9 cellular contexts compared by ENCODE assay signal in the genomic region with DNA sequence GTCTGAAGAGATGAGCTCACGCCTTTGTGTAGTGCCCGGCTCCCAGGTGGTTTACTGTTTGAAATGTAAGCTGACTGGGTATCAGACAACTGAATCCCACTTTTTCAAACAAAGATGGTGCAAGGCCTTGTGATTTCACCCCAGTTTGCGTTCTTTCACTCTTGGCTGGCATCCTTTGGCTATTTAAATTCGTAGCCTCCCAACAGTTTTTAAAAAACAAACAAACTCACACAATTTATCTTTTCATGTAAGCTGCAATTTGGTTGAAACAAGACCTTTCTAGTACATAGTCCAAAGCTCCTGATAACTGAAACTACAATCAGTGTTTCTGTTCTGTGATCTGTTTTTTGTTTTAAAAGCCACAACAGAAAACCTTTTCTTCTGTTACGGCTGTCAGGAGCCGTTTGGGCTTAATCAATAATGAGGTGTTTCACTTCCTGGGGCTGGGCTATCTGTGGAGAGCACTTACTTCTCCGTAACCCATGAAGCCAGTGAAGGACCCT.
DNase-seq lines count a peak whose midpoint lies in the region; ATAC-seq, FAIRE-seq and TF ChIP-seq lines count a peak whose summit lies in the region.
"Had no signal": no experiment of that assay in that cellular context is flagged by ENCODE, and none has a peak within 500 bp of the region (broad histone marks: within the 10 kb centered on the region; RNA-seq: fewer than 3 reads in every experiment).

No MANE protein-coding gene starts in this region.

- peaks cover 29% of the 10 kb centered on the region for H3K4me1 ChIP-seq in Panc1 (ENCODE audit: control insufficient read depth, insufficient read depth, low read length)
- H3K4me1 ChIP-seq in endothelial cell of umbilical vein (ENCODE audit: control insufficient read depth, extremely low read depth, insufficient read depth, low read length) = peaks cover 20% of the 10 kb centered on the region
- peaks cover 32 to 83% (median 55%) of the 10 kb centered on the region in 4 donors for H3K4me1 ChIP-seq in stomach

- TF ChIP-seq EP300 in stomach (IDR thresholded peaks at IDR 0.05) = no peak

- H3K27me3 ChIP-seq in Panc1 (ENCODE audit: control insufficient read depth, insufficient read depth, low read length) (no peaks in the 10 kb centered on the region), endothelial cell of umbilical vein (ENCODE audit: control insufficient read depth in 2 of 2, insufficient read depth in 2 of 2, low read length in 2 of 2) (no peaks in the 10 kb centered on the region), stomach (no peaks in the 10 kb centered on the region)

- DNase-seq in activated CD4-positive, alpha-beta T cell treated with anti-CD3 and anti-CD28 coated beads, Interleukin-2, amount 10 ng/mL, durations not matched to agents 7 days and 5 days = peak; percentile 36
- no peak for DNase-seq in activated CD4-positive, alpha-beta T cell treated with anti-CD3 and anti-CD28 coated beads for 1 hour
- DNase-seq in Panc1 (ENCODE audit: low read depth, low spot score) (no peak), endothelial cell of umbilical vein (ENCODE audit: low read depth, low spot score) (no peak), stomach (no peak), AG20443 (ENCODE audit: low spot score) (no peak), HK-2 (ENCODE audit: unreplicated experiment) (no peak)
- DNase-seq: NCI-H524 treated with DMSO at 0.1 percent for 48 hours had no signal

- H3K79me2 ChIP-seq in endothelial cell of umbilical vein (ENCODE audit: control insufficient read depth, insufficient read depth, low read length) = peaks cover 3% of the 10 kb centered on the region

- no peak for ATAC-seq in Panc1
- ATAC-seq in GM21717 (IDR thresholded peaks at IDR 0.05; ENCODE audit: unreplicated experiment) = no peak

- CTCF ChIA-PET in activated CD4-positive, alpha-beta T cell treated with anti-CD3 and anti-CD28 coated beads, Interleukin-2, amount 10 ng/mL, durations not matched to agents 7 days and 5 days (lab: Charles Lee) = interaction anchor here (1.0 to 2.3 kb wide), 6 partner anchors 10 to 114 kb away, joined by 3 to 12 read pairs (median 5); no protein-coding TSS in a partner anchor
- CTCF ChIA-PET in Panc1 (lab: Charles Lee) = no interaction called here
- CTCF ChIA-PET in endothelial cell of umbilical vein (lab: Charles Lee) = interaction anchor here (1.3 to 3.7 kb wide), 5 partner anchors 9 to 98 kb away, joined by 3 to 21 read pairs (median 13); no protein-coding TSS in a partner anchor

- H3K9me1 ChIP-seq in endothelial cell of umbilical vein (replicated peaks; ENCODE audit: control insufficient read depth, extremely low read depth, insufficient read depth, low read length) = no peaks in the 10 kb centered on the region

- H3K9me3 Mint-ChIP-seq in activated CD4-positive, alpha-beta T cell treated with anti-CD3 and anti-CD28 coated beads, Interleukin-2, amount 10 ng/mL, durations not matched to agents 7 days and 5 days = no peaks in the 10 kb centered on the region

- H3K27ac ChIP-seq in Panc1 (ENCODE audit: low read length) (peak overlapping the region; percentile 48), endothelial cell of umbilical vein (ENCODE audit: insufficient read depth, low read depth, low read length) (peak overlapping the region; percentile 73), stomach (peak overlapping the region; percentile 39 to 72 (median 47))

- POLR2A ChIA-PET in activated CD4-positive, alpha-beta T cell treated with anti-CD3 and anti-CD28 coated beads, Interleukin-2, amount 10 ng/mL, durations not matched to agents 7 days and 5 days (lab: Charles Lee) = interaction anchor here (0.7 kb wide), 2 partner anchors 125 to 166 kb away, joined by 4 to 5 read pairs; a partner anchor contains a TSS
- POLR2A ChIA-PET in Panc1 (lab: Charles Lee) (interaction anchor here (0.6 kb wide), 2 partner anchors 79 to 81 kb away, joined by 3 read pairs; no protein-coding TSS in a partner anchor), endothelial cell of umbilical vein (lab: Charles Lee) (no interaction called here)

- BruUV-seq in Panc1 (replicated peaks; lab: Mats Ljungman, UMichigan) (no TSS peak), endothelial cell of umbilical vein (replicated peaks; lab: Mats Ljungman, UMichigan) (no TSS peak)

- H3K4me2 ChIP-seq in endothelial cell of umbilical vein (ENCODE audit: insufficient read depth, low read length) = no peak overlapping the region

- H3K4me3 Mint-ChIP-seq in activated CD4-positive, alpha-beta T cell treated with anti-CD3 and anti-CD28 coated beads, Interleukin-2, amount 10 ng/mL, durations not matched to agents 7 days and 5 days = peak overlapping the region; percentile 76

- H3K4me1 Mint-ChIP-seq in activated CD4-positive, alpha-beta T cell treated with anti-CD3 and anti-CD28 coated beads, Interleukin-2, amount 10 ng/mL, durations not matched to agents 7 days and 5 days = peaks cover 66% of the 10 kb centered on the region

- no peak for TF ChIP-seq POLR2A in endothelial cell of umbilical vein (IDR thresholded peaks at IDR 0.05; ENCODE audit: low read depth, low read length)
- TF ChIP-seq POLR2A in stomach (IDR thresholded peaks at IDR 0.05) = no peak

- no peaks in the 10 kb centered on the region for H4K20me1 ChIP-seq in endothelial cell of umbilical vein (replicated peaks; ENCODE audit: control insufficient read depth, extremely low read depth, insufficient read depth, low read length)

- no peak overlapping the region for H3K9ac ChIP-seq in endothelial cell of umbilical vein (replicated peaks; ENCODE audit: extremely low read depth, insufficient read depth, low read length)

- intact Hi-C loops in Panc1 (cut with micrococcal nuclease; ENCODE audit: unreplicated experiment) = no loop called here
- intact Hi-C loops in endothelial cell of umbilical vein (cut with micrococcal nuclease) = loop anchor here (1.0 to 2.0 kb wide), 2 partner anchors 17 to 22 kb away; no protein-coding TSS in a partner anchor
- intact Hi-C loops in stomach (cut with DNase I; ENCODE audit: low total_unique reads) = no loop called here

- H3K27me3 Mint-ChIP-seq in activated CD4-positive, alpha-beta T cell treated with anti-CD3 and anti-CD28 coated beads, Interleukin-2, amount 10 ng/mL, durations not matched to agents 7 days and 5 days = no peaks in the 10 kb centered on the region

- dilution Hi-C loops in endothelial cell of umbilical vein (cut with MboI; ENCODE audit: extremely low pct_ligation_motif_present, low sequenced_read_pairs) = no loop called here

- H3K4me3 ChIP-seq in Panc1 (ENCODE audit: low read depth in 2 of 2, low read length in 2 of 2) (no peak overlapping the region), endothelial cell of umbilical vein (replicated peaks in 1 of 3; ENCODE audit: insufficient read depth in 1 of 3, low read depth in 1 of 3, low read length in 3 of 3) (no peak overlapping the region), stomach (peak overlapping the region in 1 of 4 donors; percentile 18)

- 41 to 53% (median 50%) methylated on average over 7 of the region's 7 CpGs for WGBS in stomach, 5 donors

- peaks cover 28% of the 10 kb centered on the region for H3K36me3 Mint-ChIP-seq in activated CD4-positive, alpha-beta T cell treated with anti-CD3 and anti-CD28 coated beads, Interleukin-2, amount 10 ng/mL, durations not matched to agents 7 days and 5 days (ENCODE audit: low read depth)

- H3K9me3 ChIP-seq in Panc1 (ENCODE audit: control insufficient read depth, insufficient read depth, low read depth, low read length) (no peaks in the 10 kb centered on the region), endothelial cell of umbilical vein (replicated peaks; ENCODE audit: control insufficient read depth, insufficient read depth, low read length) (no peaks in the 10 kb centered on the region), stomach (no peaks in the 10 kb centered on the region)

- H3K27ac Mint-ChIP-seq in activated CD4-positive, alpha-beta T cell treated with anti-CD3 and anti-CD28 coated beads, Interleukin-2, amount 10 ng/mL, durations not matched to agents 7 days and 5 days = peak overlapping the region; percentile 93

- H2AFZ ChIP-seq in endothelial cell of umbilical vein (ENCODE audit: low read depth, low read length) = no peak overlapping the region

- H3K36me3 ChIP-seq in Panc1 (ENCODE audit: control insufficient read depth, insufficient read depth, low read length) (no peaks in the 10 kb centered on the region), endothelial cell of umbilical vein (ENCODE audit: control insufficient read depth in 2 of 2, extremely low read depth in 1 of 2, insufficient read depth in 2 of 2, low read length in 2 of 2) (no peaks in the 10 kb centered on the region), stomach (peaks cover 0 to 8% (median 0%) of the 10 kb centered on the region in 4 donors)

- in situ Hi-C loops in Panc1 (cut with HindIII; ENCODE audit: low pct_unique_long_range_greater_than_20kb, low sequenced_read_pairs) = no loop called here

- peak; percentile 46 for FAIRE-seq in endothelial cell of umbilical vein (lab: Jason Lieb, UNC)

- TF ChIP-seq CTCF in Panc1 (IDR thresholded peaks at IDR 0.05) = no peak
- no peak for TF ChIP-seq CTCF in endothelial cell of umbilical vein (IDR thresholded peaks at IDR 0.05; ENCODE audit: extremely low read depth in 1 of 2, insufficient read depth in 1 of 2, low read depth in 1 of 2, low read length in 2 of 2)
- TF ChIP-seq CTCF in stomach (IDR thresholded peaks at IDR 0.05) = no peak

TF ChIP-seq in endothelial cell of umbilical vein, 7 proteins besides CTCF, POLR2A, EP300 and RAD21:
- no peak for TF ChIP-seq GATA2 (IDR thresholded peaks at IDR 0.05; ENCODE audit: insufficient read depth, insufficient read length, low read depth, low read length)
- no peak for TF ChIP-seq MYC (IDR thresholded peaks at IDR 0.05; ENCODE audit: low read depth, low read length)
- TF ChIP-seq EZH2 (IDR thresholded peaks at IDR 0.05; ENCODE audit: borderline replicate concordance, low read depth, low read length, severe bottlenecking) = no peak
- TF ChIP-seq POLR2AphosphoS5 (IDR thresholded peaks at IDR 0.05; ENCODE audit: insufficient read depth, low read depth, low read length) = no peak
- TF ChIP-seq, protein P1, sequence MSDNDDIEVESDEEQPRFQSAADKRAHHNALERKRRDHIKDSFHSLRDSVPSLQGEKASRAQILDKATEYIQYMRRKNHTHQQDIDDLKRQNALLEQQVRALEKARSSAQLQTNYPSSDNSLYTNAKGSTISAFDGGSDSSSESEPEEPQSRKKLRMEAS (IDR thresholded peaks at IDR 0.05; ENCODE audit: insufficient read depth, insufficient read length) = no peak
- no peak for TF ChIP-seq JUN (IDR thresholded peaks at IDR 0.05; ENCODE audit: borderline replicate concordance, insufficient read depth, insufficient read length, low read depth)
